1 cellular context compared by ENCODE assay signal in genomic region chr19:38374332-38375097, GRCh38.
TF ChIP-seq lines count a peak whose summit lies in the region.

Gene PSMD8, plus strand, starts transcription at chr19:38374571. Its CDS starts 31 bp downstream, at chr19:38374602.

TF ChIP-seq in HepG2, 621 proteins besides CTCF, POLR2A, EP300 and RAD21 (continued from another document and continues in another):
- TF ChIP-seq HINFP (CRISPR knock-in tag; IDR thresholded peaks at IDR 0.05; ENCODE audit: low read depth) (peak; percentile 74; the same call in 1 of the 2 replicates), SCMH1 (CRISPR knock-in tag; IDR thresholded peaks at IDR 0.05; ENCODE audit: borderline replicate concordance) (no peak), ZSCAN21 (CRISPR knock-in tag; IDR thresholded peaks at IDR 0.05; ENCODE audit: borderline replicate concordance) (peak; percentile 60; the same call in 1 of the 2 replicates), CC2D1A (CRISPR knock-in tag; IDR thresholded peaks at IDR 0.05) (no peak), ZNF564 (CRISPR knock-in tag; IDR thresholded peaks at IDR 0.05) (peak; percentile 67; the same call in 1 of the 2 replicates), ZBTB43 (CRISPR knock-in tag; conservative IDR thresholded peaks at IDR 0.05) (peak; percentile 72), MBNL3 (CRISPR knock-in tag; conservative IDR thresholded peaks at IDR 0.05) (no peak), ATRX (CRISPR knock-in tag; IDR thresholded peaks at IDR 0.05; ENCODE audit: borderline replicate concordance) (no peak), GABPB1 (CRISPR knock-in tag; IDR thresholded peaks at IDR 0.05) (peak; percentile 96), SRSF4 (IDR thresholded peaks at IDR 0.05; ENCODE audit: low read depth, low read length, poor library complexity, severe bottlenecking) (no peak), TEAD3 (CRISPR knock-in tag; optimal IDR thresholded peaks at IDR 0.05; ENCODE audit: borderline replicate concordance) (peak; percentile 38), ZNF512B (CRISPR knock-in tag; IDR thresholded peaks at IDR 0.05; ENCODE audit: borderline replicate concordance) (no peak), MTF2 (CRISPR knock-in tag; IDR thresholded peaks at IDR 0.05; ENCODE audit: borderline replicate concordance) (no peak), THYN1 (CRISPR knock-in tag; IDR thresholded peaks at IDR 0.05; ENCODE audit: borderline replicate concordance, low read depth) (no peak), KIAA2018 (CRISPR knock-in tag; IDR thresholded peaks at IDR 0.05; ENCODE audit: borderline replicate concordance) (peak; percentile 70; the same call in 1 of the 2 replicates), KLF13 (CRISPR knock-in tag; IDR thresholded peaks at IDR 0.05) (no peak), ZFP1 (CRISPR knock-in tag; IDR thresholded peaks at IDR 0.05) (no peak; the same call in 1 of the 2 replicates), GATAD2A (CRISPR knock-in tag; IDR thresholded peaks at IDR 0.05) (peak; percentile 46), TBX3 (IDR thresholded peaks at IDR 0.05; ENCODE audit: borderline replicate concordance) (no peak), GATA4 (IDR thresholded peaks at IDR 0.05; ENCODE audit: borderline replicate concordance, low read depth) (peak; percentile 75; the same call in 1 of the 2 replicates), HNRNPLL (IDR thresholded peaks at IDR 0.05; ENCODE audit: low read depth, low read length, poor library complexity, severe bottlenecking) (peak; percentile 91), HMG20A (CRISPR knock-in tag; IDR thresholded peaks at IDR 0.05; ENCODE audit: borderline replicate concordance) (0 out of 2 replicates have a peak, but pooled peaks have one; percentile 18), HNRNPL (IDR thresholded peaks at IDR 0.05; ENCODE audit: low read depth, low read length) (no peak), ARID2 (CRISPR knock-in tag; IDR thresholded peaks at IDR 0.05; ENCODE audit: borderline replicate concordance) (0 out of 2 replicates have a peak, but pooled peaks have one; percentile 58), BORCS8-MEF2B (CRISPR knock-in tag; IDR thresholded peaks at IDR 0.05) (0 out of 2 replicates have a peak, but pooled peaks have one; percentile 4)
- TF ChIP-seq, protein P1, sequence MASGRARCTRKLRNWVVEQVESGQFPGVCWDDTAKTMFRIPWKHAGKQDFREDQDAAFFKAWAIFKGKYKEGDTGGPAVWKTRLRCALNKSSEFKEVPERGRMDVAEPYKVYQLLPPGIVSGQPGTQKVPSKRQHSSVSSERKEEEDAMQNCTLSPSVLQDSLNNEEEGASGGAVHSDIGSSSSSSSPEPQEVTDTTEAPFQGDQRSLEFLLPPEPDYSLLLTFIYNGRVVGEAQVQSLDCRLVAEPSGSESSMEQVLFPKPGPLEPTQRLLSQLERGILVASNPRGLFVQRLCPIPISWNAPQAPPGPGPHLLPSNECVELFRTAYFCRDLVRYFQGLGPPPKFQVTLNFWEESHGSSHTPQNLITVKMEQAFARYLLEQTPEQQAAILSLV (CRISPR knock-in tag; IDR thresholded peaks at IDR 0.05; ENCODE audit: borderline replicate concordance) = peak; percentile 68; the same call in 1 of the 2 replicates
- TF ChIP-seq, protein P2, sequence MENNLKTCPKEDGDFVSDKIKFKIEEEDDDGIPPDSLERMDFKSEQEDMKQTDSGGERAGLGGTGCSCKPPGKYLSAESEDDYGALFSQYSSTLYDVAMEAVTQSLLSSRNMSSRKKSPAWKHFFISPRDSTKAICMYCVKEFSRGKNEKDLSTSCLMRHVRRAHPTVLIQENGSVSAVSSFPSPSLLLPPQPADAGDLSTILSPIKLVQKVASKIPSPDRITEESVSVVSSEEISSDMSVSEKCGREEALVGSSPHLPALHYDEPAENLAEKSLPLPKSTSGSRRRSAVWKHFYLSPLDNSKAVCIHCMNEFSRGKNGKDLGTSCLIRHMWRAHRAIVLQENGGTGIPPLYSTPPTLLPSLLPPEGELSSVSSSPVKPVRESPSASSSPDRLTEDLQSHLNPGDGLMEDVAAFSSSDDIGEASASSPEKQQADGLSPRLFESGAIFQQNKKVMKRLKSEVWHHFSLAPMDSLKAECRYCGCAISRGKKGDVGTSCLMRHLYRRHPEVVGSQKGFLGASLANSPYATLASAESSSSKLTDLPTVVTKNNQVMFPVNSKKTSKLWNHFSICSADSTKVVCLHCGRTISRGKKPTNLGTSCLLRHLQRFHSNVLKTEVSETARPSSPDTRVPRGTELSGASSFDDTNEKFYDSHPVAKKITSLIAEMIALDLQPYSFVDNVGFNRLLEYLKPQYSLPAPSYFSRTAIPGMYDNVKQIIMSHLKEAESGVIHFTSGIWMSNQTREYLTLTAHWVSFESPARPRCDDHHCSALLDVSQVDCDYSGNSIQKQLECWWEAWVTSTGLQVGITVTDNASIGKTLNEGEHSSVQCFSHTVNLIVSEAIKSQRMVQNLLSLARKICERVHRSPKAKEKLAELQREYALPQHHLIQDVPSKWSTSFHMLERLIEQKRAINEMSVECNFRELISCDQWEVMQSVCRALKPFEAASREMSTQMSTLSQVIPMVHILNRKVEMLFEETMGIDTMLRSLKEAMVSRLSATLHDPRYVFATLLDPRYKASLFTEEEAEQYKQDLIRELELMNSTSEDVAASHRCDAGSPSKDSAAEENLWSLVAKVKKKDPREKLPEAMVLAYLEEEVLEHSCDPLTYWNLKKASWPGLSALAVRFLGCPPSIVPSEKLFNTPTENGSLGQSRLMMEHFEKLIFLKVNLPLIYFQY (CRISPR knock-in tag; IDR thresholded peaks at IDR 0.05; ENCODE audit: borderline replicate concordance) = peak; percentile 45; the same call in 1 of the 2 replicates
- TF ChIP-seq, protein P3, sequence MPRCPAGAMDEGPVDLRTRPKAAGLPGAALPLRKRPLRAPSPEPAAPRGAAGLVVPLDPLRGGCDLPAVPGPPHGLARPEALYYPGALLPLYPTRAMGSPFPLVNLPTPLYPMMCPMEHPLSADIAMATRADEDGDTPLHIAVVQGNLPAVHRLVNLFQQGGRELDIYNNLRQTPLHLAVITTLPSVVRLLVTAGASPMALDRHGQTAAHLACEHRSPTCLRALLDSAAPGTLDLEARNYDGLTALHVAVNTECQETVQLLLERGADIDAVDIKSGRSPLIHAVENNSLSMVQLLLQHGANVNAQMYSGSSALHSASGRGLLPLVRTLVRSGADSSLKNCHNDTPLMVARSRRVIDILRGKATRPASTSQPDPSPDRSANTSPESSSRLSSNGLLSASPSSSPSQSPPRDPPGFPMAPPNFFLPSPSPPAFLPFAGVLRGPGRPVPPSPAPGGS (CRISPR knock-in tag; IDR thresholded peaks at IDR 0.05) = peak; percentile 59; the same call in 1 of the 2 replicates
- TF ChIP-seq, protein P4, sequence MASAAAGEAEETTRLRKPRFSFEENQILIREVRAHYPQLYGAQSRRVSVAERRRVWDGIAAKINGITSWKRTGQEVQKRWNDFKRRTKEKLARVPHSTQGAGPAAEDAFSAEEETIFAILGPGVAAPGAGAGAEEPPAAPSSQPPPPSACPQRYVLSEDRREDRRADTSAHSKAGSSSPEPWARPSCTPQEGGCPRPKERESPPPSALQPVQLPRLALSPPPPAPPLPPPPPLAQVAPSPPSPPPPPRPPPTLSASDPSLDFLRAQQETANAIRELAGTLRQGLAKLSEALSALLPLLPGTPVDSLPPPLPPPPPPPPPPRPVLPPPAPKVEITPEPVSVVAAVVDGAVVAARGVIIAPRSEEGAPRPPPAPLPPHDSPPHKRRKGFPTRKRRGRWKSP (CRISPR knock-in tag; IDR thresholded peaks at IDR 0.05) = peak; percentile 90
